In the genomic region with DNA sequence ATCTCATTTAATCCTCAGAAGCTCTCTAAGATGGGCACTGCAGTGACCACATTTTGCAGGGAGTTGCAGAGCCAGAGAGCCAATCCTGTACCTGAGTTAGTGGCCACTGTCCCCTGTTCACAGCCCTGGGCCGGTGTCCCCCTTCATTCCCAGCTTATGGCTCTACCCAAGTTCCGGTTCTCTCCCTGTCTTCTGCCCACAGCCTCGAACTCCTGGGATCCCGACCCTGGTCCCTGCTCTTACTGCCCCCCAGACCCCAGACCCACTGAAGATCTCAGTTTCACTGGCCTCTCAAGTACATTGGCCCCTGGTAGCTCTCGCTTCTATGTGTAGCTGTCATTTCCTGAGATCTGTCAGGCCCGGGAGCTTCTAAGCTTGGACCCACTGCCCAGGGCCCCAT, we compare ENCODE assay signal across 35 cellular contexts. TPM values are rescaled to one million over a fixed set of nuclear protein-coding genes. Genes with fewer than 3 reads are reported as not detected.
"Had no signal": no experiment of that assay in that cellular context is flagged by ENCODE, and none has a peak within 500 bp of the region (broad histone marks: within the 10 kb centered on the region; RNA-seq: fewer than 3 reads in every experiment).

No MANE protein-coding gene starts in this region.

- DNase-seq: dermis blood vessel endothelial cell; effector memory CD4-positive, alpha-beta T cell; foreskin keratinocyte; heart right ventricle; hippocampal formation; left cardiac atrium; left lung; mesenchymal stem cell; midbrain; naive thymus-derived CD8-positive, alpha-beta T cell; stimulated activated CD4-positive, alpha-beta T cell treated with anti-CD3 and anti-CD28 coated beads, Interleukin-12 subunit alpha, Interleukin-12 subunit beta, amount 100 ng/mL, for 4 hours; stimulated activated CD4-positive, alpha-beta T cell treated with anti-CD3 and anti-CD28 coated beads, Interleukin-1b, Interleukin-23, amount 100 ng/mL, for 48 hours; stimulated activated CD4-positive, alpha-beta T cell treated with anti-CD3 and anti-CD28 coated beads, Interleukin-4, amount 100 ng/mL, for 1 hour; stimulated activated CD8-positive, alpha-beta memory T cell treated with anti-CD3 and anti-CD28 coated beads, Interleukin-4, amount 100 ng/mL, for 48 hours; stimulated activated naive CD4-positive, alpha-beta T cell treated with Interleukin-2 at 50 U/mL for 16 hours; stomach; thyroid gland; trophoblast cell had no signal

- ATAC-seq: foreskin keratinocyte; gastroesophageal sphincter; heart right ventricle; left cardiac atrium; left lung; naive thymus-derived CD8-positive, alpha-beta T cell; sciatic nerve had no signal

- H3K27me3 ChIP-seq: right atrium auricular region, thyroid gland had no signal

- H3K27ac ChIP-seq: esophagus muscularis mucosa, foreskin keratinocyte, gastroesophageal sphincter, heart right ventricle, left lung, prostate gland, right atrium auricular region, stomach, thyroid gland had no signal

- H3K4me1 ChIP-seq: esophagus muscularis mucosa, foreskin keratinocyte, gastroesophageal sphincter, prostate gland, right atrium auricular region, stomach, thyroid gland had no signal

- H3K4me3 ChIP-seq: esophagus muscularis mucosa, gastroesophageal sphincter, heart right ventricle, left lung, prostate gland, right atrium auricular region, smooth muscle cell, stomach, thyroid gland had no signal

- FAIRE-seq: colon, endothelial cell of umbilical vein, islet of Langerhans had no signal

- H3K36me3 ChIP-seq: esophagus muscularis mucosa, gastroesophageal sphincter, heart right ventricle, left lung, prostate gland, right atrium auricular region, stomach, thyroid gland had no signal

- H3K9me3 ChIP-seq: esophagus muscularis mucosa, gastroesophageal sphincter, heart right ventricle, left lung, prostate gland, right atrium auricular region, stomach, thyroid gland had no signal

- H3K4me1 Mint-ChIP-seq: naive thymus-derived CD8-positive, alpha-beta T cell had no signal

- H3K36me3 Mint-ChIP-seq: naive thymus-derived CD8-positive, alpha-beta T cell had no signal

- H3K4me3 Mint-ChIP-seq: naive thymus-derived CD8-positive, alpha-beta T cell had no signal

- H3K4me2 ChIP-seq: smooth muscle cell had no signal

- H3K9me3 Mint-ChIP-seq: naive thymus-derived CD8-positive, alpha-beta T cell had no signal

RNA-seq across cellular contexts. Expression of a gene that starts 12.2 kb away (rescaled TPM):
- total RNA-seq: dermis blood vessel endothelial cell; endothelial cell of umbilical vein; epithelial cell of proximal tubule; fibroblast of lung; foreskin keratinocyte; kidney epithelial cell; lung microvascular endothelial cell; naive thymus-derived CD8-positive, alpha-beta T cell; osteocyte; smooth muscle cell; temporal lobe; urinary bladder had no signal
- polyA plus RNA-seq: endothelial cell of umbilical vein; fibroblast of lung; foreskin keratinocyte; naive thymus-derived CD8-positive, alpha-beta T cell; neural cell had no signal

RNA-seq across cellular contexts. Expression of a gene that starts 22.4 kb away (rescaled TPM):
- total RNA-seq: endothelial cell of umbilical vein, epithelial cell of proximal tubule, fibroblast of lung, foreskin keratinocyte, kidney epithelial cell, osteocyte, smooth muscle cell, temporal lobe had no signal
- polyA plus RNA-seq: fibroblast of lung, foreskin keratinocyte, neural cell, smooth muscle cell had no signal

RNA-seq across cellular contexts. Expression of a gene that starts 58.5 kb away (rescaled TPM):
- total RNA-seq: epithelial cell of proximal tubule, kidney epithelial cell, stomach, temporal lobe, urinary bladder had no signal
- polyA plus RNA-seq: fibroblast of lung, neural cell had no signal
